In the genomic region with DNA sequence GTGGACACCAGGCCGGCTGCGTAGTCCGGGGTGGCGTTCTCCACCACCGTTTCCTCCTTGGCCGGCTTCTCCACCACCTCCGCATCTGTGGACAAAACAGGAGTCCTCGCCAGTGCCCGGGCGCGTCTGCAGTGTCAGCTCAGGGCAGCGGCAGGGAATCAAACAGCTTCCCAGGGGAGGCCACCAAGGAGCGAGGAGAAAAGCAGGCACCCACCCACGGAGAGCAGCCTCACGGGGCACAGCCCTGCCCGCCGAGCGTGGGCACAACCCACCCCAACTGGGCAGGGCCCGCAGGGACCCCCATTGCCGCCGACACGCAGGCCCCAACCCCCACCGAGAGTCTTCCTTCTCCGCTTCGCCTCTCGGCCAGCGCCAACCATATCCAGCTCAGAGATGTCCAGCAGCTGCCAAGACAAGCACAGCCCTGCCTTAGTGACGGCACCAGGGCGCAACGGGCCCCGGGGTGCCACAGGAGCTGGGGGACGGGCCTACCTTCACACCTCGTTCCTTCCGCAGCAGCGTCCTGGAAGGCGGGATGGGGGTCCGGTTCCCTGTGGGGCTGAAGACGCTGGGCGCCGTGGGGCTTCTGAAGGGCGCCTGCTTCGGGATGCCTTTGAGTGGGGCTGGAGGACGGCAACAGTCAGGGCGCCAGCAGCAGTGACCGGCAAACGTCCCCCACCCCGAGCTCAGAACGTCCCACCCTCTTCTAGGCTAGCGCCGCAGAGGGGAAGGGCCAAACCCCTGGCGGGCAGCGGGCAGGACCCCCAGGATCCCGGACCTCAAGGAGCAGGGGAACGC, we compare ENCODE assay signal across 23 cellular contexts. TPM values are rescaled to one million over a fixed set of nuclear protein-coding genes. Genes with fewer than 3 reads are reported as not detected.
DNase-seq lines count a peak whose midpoint lies in the region; ATAC-seq, FAIRE-seq and TF ChIP-seq lines count a peak whose summit lies in the region.
"Had no signal": no experiment of that assay in that cellular context is flagged by ENCODE, and none has a peak within 500 bp of the region (broad histone marks: within the 10 kb centered on the region; RNA-seq: fewer than 3 reads in every experiment).

No MANE protein-coding gene starts in this region.

- no peak overlapping the region for H2AFZ ChIP-seq in HepG2 (ENCODE audit: low read length)
- H2AFZ ChIP-seq: PC-9 had no signal

- no TSS peak for BruUV-seq in HepG2 (replicated peaks; lab: Mats Ljungman, UMichigan)
- no TSS peak for BruUV-seq in Caco-2 (replicated peaks; lab: Mats Ljungman, UMichigan)

- DNase-seq in activated T-cell treated with anti-CD3 and anti-CD28 coated beads, Interleukin-2, amount 50 U/mL, for 24 hours = peak; percentile 24
- no peak for DNase-seq in activated T-cell treated with anti-CD3 and anti-CD28 coated beads, Interleukin-2, amount 50 U/mL, for 1 hour
- DNase-seq in RWPE1 (ENCODE audit: low spot score) (no peak), HepG2 (ENCODE audit: low spot score) (no peak), Caco-2 (no peak), transverse colon (no peak), SW 1271 (lab: John Stamatoyannopoulos, UW) (no peak)
- no peak for DNase-seq in stimulated activated naive B cell treated with anti-CD40 and anti-IgM and Interleukin-4, amounts not matched to agents 10 μg/mL and 1 μg/mL and 100 μg/mL, for 72 hours
- DNase-seq: BE2C; CD4-positive, alpha-beta T cell; HFFc6; IMR-90; Karpas-422; NCI-H1048; NCI-H1436; NCI-H2029; NCI-H2171; NCI-H526; PC-9; SJCRH30 had no signal

- no peak for TF ChIP-seq CTCF in RWPE1 (conservative IDR thresholded peaks at IDR 0.05; ENCODE audit: low read depth)
- no peak for TF ChIP-seq CTCF in HepG2 (CRISPR knock-in tag; IDR thresholded peaks at IDR 0.05)
- TF ChIP-seq CTCF in Caco-2 (IDR thresholded peaks at IDR 0.05; ENCODE audit: insufficient read depth in 1 of 2, low read depth in 1 of 2, low read length in 1 of 2, severe bottlenecking in 1 of 2, unreplicated experiment in 1 of 2) = no peak
- TF ChIP-seq CTCF in transverse colon (IDR thresholded peaks at IDR 0.05) = no peak

- peaks cover 8% of the 10 kb centered on the region; the same call in 1 of the 2 replicates for H4K20me1 ChIP-seq in HepG2 (ENCODE audit: insufficient read depth, low read length)

- H3K9me3 Mint-ChIP-seq in activated T-cell treated with anti-CD3 and anti-CD28 coated beads, Interleukin-2, amount 50 U/mL, for 24 hours = no peaks in the 10 kb centered on the region
- no peaks in the 10 kb centered on the region for H3K9me3 Mint-ChIP-seq in stimulated activated naive B cell treated with anti-CD40 and anti-IgM and Interleukin-4, amounts not matched to agents 10 μg/mL and 1 μg/mL and 100 μg/mL, for 72 hours
- H3K9me3 Mint-ChIP-seq in Caco-2 (ENCODE audit: unreplicated experiment) = no peaks in the 10 kb centered on the region
- H3K9me3 Mint-ChIP-seq: CD4-positive, alpha-beta T cell; HFFc6 had no signal

- no peak for TF ChIP-seq RAD21 in HepG2 (CRISPR knock-in tag; IDR thresholded peaks at IDR 0.05)

- intact Hi-C loops in HepG2 (cut with micrococcal nuclease; ENCODE audit: unreplicated experiment) (no loop called here), Caco-2 (cut with micrococcal nuclease; ENCODE audit: unreplicated experiment) (loop anchor here (10.0 kb wide), 1 partner anchor 199 kb away; no protein-coding TSS in a partner anchor), transverse colon (cut with DNase I; ENCODE audit: low total_unique reads) (no loop called here)

- H3K4me1 ChIP-seq in HepG2 (ENCODE audit: insufficient read depth, low read length) (no peaks in the 10 kb centered on the region), Caco-2 (no peaks in the 10 kb centered on the region), transverse colon (peaks cover 0 to 5% (median 2%) of the 10 kb centered on the region in 4 donors)
- H3K4me1 ChIP-seq: SJCRH30 had no signal

- H3K27me3 ChIP-seq in HepG2 (ENCODE audit: control insufficient read depth in 1 of 2, insufficient read depth in 2 of 2, low read length in 2 of 2) (no peaks in the 10 kb centered on the region), Caco-2 (replicated peaks; ENCODE audit: control insufficient read depth, insufficient read depth, low read length) (no peaks in the 10 kb centered on the region), transverse colon (no peaks in the 10 kb centered on the region)
- H3K27me3 ChIP-seq: BE2C, SJCRH30 had no signal

- no peak for ATAC-seq in HepG2
- no peak for ATAC-seq in stimulated activated naive B cell treated with anti-CD40 and anti-IgM and Interleukin-4, amounts not matched to agents 10 μg/mL and 1 μg/mL and 100 μg/mL, for 72 hours (replicated peaks)

- no peak overlapping the region for H3K9ac ChIP-seq in HepG2 (ENCODE audit: insufficient read depth, low read depth, low read length)

- CTCF ChIA-PET in RWPE1 (lab: Yijun Ruan, JAX) (no interaction called here), HepG2 (lab: Yijun Ruan, JAX; ENCODE audit: low intra/inter-chr PET ratio, low total read pairs) (no interaction called here), Caco-2 (lab: Charles Lee) (interaction anchor here (0.6 kb wide), 1 partner anchor 26 kb away, joined by 5 read pairs; no protein-coding TSS in a partner anchor)

- no peaks in the 10 kb centered on the region for H3K4me1 Mint-ChIP-seq in activated T-cell treated with anti-CD3 and anti-CD28 coated beads, Interleukin-2, amount 50 U/mL, for 24 hours (ENCODE audit: low read depth)
- no peaks in the 10 kb centered on the region for H3K4me1 Mint-ChIP-seq in stimulated activated naive B cell treated with anti-CD40 and anti-IgM and Interleukin-4, amounts not matched to agents 10 μg/mL and 1 μg/mL and 100 μg/mL, for 72 hours
- no peaks in the 10 kb centered on the region for H3K4me1 Mint-ChIP-seq in Caco-2 (ENCODE audit: low read depth, unreplicated experiment)

- peaks cover 97% of the 10 kb centered on the region for H3K36me3 Mint-ChIP-seq in activated T-cell treated with anti-CD3 and anti-CD28 coated beads, Interleukin-2, amount 50 U/mL, for 24 hours (ENCODE audit: low read depth)
- peaks cover 46% of the 10 kb centered on the region in 2 donors for H3K36me3 Mint-ChIP-seq in stimulated activated naive B cell treated with anti-CD40 and anti-IgM and Interleukin-4, amounts not matched to agents 10 μg/mL and 1 μg/mL and 100 μg/mL, for 72 hours
- H3K36me3 Mint-ChIP-seq in Caco-2 (ENCODE audit: insufficient read depth, unreplicated experiment) = peaks cover 98% of the 10 kb centered on the region

- WGBS in HepG2 (ENCODE audit: low lambda C conversion rate) = 94% methylated on average over 16 of the region's 54 CpGs
- WGBS in transverse colon (ENCODE audit: low coverage in 1 of 2), 2 donors = 93 to 94% methylated on average over 17 to 50 of the region's 54 CpGs

- POLR2A ChIA-PET in RWPE1 (lab: Yijun Ruan, JAX; ENCODE audit: low non-redundant PET) (interaction anchor here (0.5 kb wide), 1 partner anchor 21 kb away, joined by 3 read pairs; no protein-coding TSS in a partner anchor), HepG2 (lab: Yijun Ruan, JAX) (no interaction called here), Caco-2 (lab: Charles Lee) (no interaction called here)

- H3K9me3 ChIP-seq in HepG2 (ENCODE audit: low read length) (no peaks in the 10 kb centered on the region), Caco-2 (no peaks in the 10 kb centered on the region), transverse colon (no peaks in the 10 kb centered on the region)
- H3K9me3 ChIP-seq: BE2C, SJCRH30 had no signal

- H3K27ac ChIP-seq in RWPE1 = peak overlapping the region; percentile 64
- H3K27ac ChIP-seq in HepG2 (ENCODE audit: extremely low read length, insufficient read depth, low read length) = no peak overlapping the region
- H3K27ac ChIP-seq in transverse colon = no peak overlapping the region
- H3K27ac ChIP-seq: HL-60, PC-9, SJCRH30 had no signal

- in situ Hi-C loops in HepG2 (cut with HindIII; ENCODE audit: extremely low pct_ligation_motif_present, low pct_unique_long_range_greater_than_20kb) = no loop called here
- in situ Hi-C loops in transverse colon (cut with MboI; ENCODE audit: low pct_ligation_motif_present in 1 of 4, low pct_unique_long_range_greater_than_20kb in 1 of 4, low sequenced_read_pairs in 3 of 4) = no loop called here

- TF ChIP-seq POLR2A in HepG2 (IDR thresholded peaks at IDR 0.05; ENCODE audit: insufficient read depth in 1 of 2, low read depth in 2 of 2, low read length in 2 of 2) = no peak; a peak in 1 of 4 replicates
- TF ChIP-seq POLR2A in transverse colon (IDR thresholded peaks at IDR 0.05) = no peak

- no peak overlapping the region for H3K4me2 ChIP-seq in HepG2 (ENCODE audit: low read depth, low read length)
- H3K4me2 ChIP-seq: PC-9 had no signal

- H3K36me3 ChIP-seq in HepG2 (replicated peaks in 1 of 2; ENCODE audit: control insufficient read depth in 1 of 2, insufficient read depth in 2 of 2, low read length in 2 of 2) (peaks cover 35 to 79% of the 10 kb centered on the region in 2 experiments), Caco-2 (ENCODE audit: control insufficient read depth, insufficient read depth, low read length) (peaks cover 5% of the 10 kb centered on the region), transverse colon (peaks cover 0 to 53% (median 24%) of the 10 kb centered on the region in 4 donors)

- TF ChIP-seq EP300 in HepG2 (IDR thresholded peaks at IDR 0.05; ENCODE audit: low read depth in 2 of 2, low read length in 2 of 2) (no peak), HepG2 (CRISPR knock-in tag; IDR thresholded peaks at IDR 0.05; ENCODE audit: borderline replicate concordance) (no peak), transverse colon (IDR thresholded peaks at IDR 0.05; ENCODE audit: low read depth) (no peak)

- no peak overlapping the region for H3K4me3 ChIP-seq in HepG2 (replicated peaks in 1 of 3; ENCODE audit: insufficient read depth in 1 of 3, low read depth in 2 of 3, low read length in 3 of 3)
- no peak overlapping the region for H3K4me3 ChIP-seq in Caco-2 (ENCODE audit: low read depth, low read length)
- H3K4me3 ChIP-seq in transverse colon = no peak overlapping the region
- H3K4me3 ChIP-seq: PC-9, SJCRH30 had no signal

- no peaks in the 10 kb centered on the region for H3K79me2 ChIP-seq in HepG2 (ENCODE audit: insufficient read depth, low read length)

- no peak for FAIRE-seq in HepG2 (lab: Jason Lieb, UNC)
- FAIRE-seq: A204.1, H54 had no signal

- no peak overlapping the region for H3K27ac Mint-ChIP-seq in activated T-cell treated with anti-CD3 and anti-CD28 coated beads, Interleukin-2, amount 50 U/mL, for 24 hours
- peak overlapping the region; percentile 62 for H3K27ac Mint-ChIP-seq in stimulated activated naive B cell treated with anti-CD40 and anti-IgM and Interleukin-4, amounts not matched to agents 10 μg/mL and 1 μg/mL and 100 μg/mL, for 72 hours
- no peak overlapping the region for H3K27ac Mint-ChIP-seq in Caco-2 (ENCODE audit: unreplicated experiment)
- H3K27ac Mint-ChIP-seq: CD4-positive, alpha-beta T cell; HFFc6 had no signal

- H3K27me3 Mint-ChIP-seq in activated T-cell treated with anti-CD3 and anti-CD28 coated beads, Interleukin-2, amount 50 U/mL, for 24 hours = no peaks in the 10 kb centered on the region
- no peaks in the 10 kb centered on the region for H3K27me3 Mint-ChIP-seq in stimulated activated naive B cell treated with anti-CD40 and anti-IgM and Interleukin-4, amounts not matched to agents 10 μg/mL and 1 μg/mL and 100 μg/mL, for 72 hours
- H3K27me3 Mint-ChIP-seq in Caco-2 (ENCODE audit: insufficient read depth, unreplicated experiment) = no peaks in the 10 kb centered on the region
- H3K27me3 Mint-ChIP-seq: CD4-positive, alpha-beta T cell had no signal

- no peak overlapping the region for H3K4me3 Mint-ChIP-seq in activated T-cell treated with anti-CD3 and anti-CD28 coated beads, Interleukin-2, amount 50 U/mL, for 24 hours
- H3K4me3 Mint-ChIP-seq in stimulated activated naive B cell treated with anti-CD40 and anti-IgM and Interleukin-4, amounts not matched to agents 10 μg/mL and 1 μg/mL and 100 μg/mL, for 72 hours = no peak overlapping the region
- no peak overlapping the region for H3K4me3 Mint-ChIP-seq in Caco-2 (ENCODE audit: unreplicated experiment)
- H3K4me3 Mint-ChIP-seq: CD4-positive, alpha-beta T cell; HFFc6 had no signal

RNA-seq across cellular contexts. Expression of gene NELFA, which starts 22.8 kb away (rescaled TPM):
- 11.4 and 18.5 TPM in 2 replicates for total RNA-seq in HepG2 (2016; rRNA removed; fragmentation: Illumina TruSeq; extraction: Trizol)
- 11.0 and 11.5 TPM in 2 replicates for total RNA-seq in HepG2 (2016; cell fraction: cytosol; rRNA removed; fragmentation: Illumina TruSeq; extraction: Trizol; ENCODE audit: low read depth)
- total RNA-seq in HepG2 (2016; cell fraction: insoluble cytoplasmic fraction; rRNA removed; fragmentation: Illumina TruSeq; extraction: Trizol) = 10.3 and 19.4 TPM in 2 replicates
- total RNA-seq in HepG2 (2016; cell fraction: membrane; rRNA removed; fragmentation: Illumina TruSeq; extraction: Trizol) = 15.4 and 15.7 TPM in 2 replicates
- 15.3 and 18.5 TPM in 2 replicates for total RNA-seq in HepG2 (2016; cell fraction: nucleus; rRNA removed; fragmentation: Illumina TruSeq; extraction: Trizol)
- 13.3 and 14.6 TPM in 2 replicates for polyA plus RNA-seq in HepG2 (2011; rRNA removed)
- polyA plus RNA-seq in HepG2 (2011; cell fraction: cytosol; rRNA removed) = 6.5 and 13.6 TPM in 2 replicates
- 45.3 and 58.0 TPM in 2 replicates for polyA plus RNA-seq in HepG2 (2011; cell fraction: nucleus; rRNA removed)
- 16.5 and 18.9 TPM in 2 replicates for polyA plus RNA-seq in HepG2 (2012)
- 6.0 and 6.9 TPM in 2 replicates for polyA plus RNA-seq in HepG2 (2016; cell fraction: cytosol; fragmentation: Illumina TruSeq; extraction: Trizol; ENCODE audit: low read depth)
- polyA plus RNA-seq in HepG2 (2016; cell fraction: insoluble cytoplasmic fraction; fragmentation: Illumina TruSeq; extraction: Trizol; ENCODE audit: low read depth) = 18.4 and 25.2 TPM in 2 replicates
- polyA plus RNA-seq in HepG2 (2016; cell fraction: membrane; fragmentation: Illumina TruSeq; extraction: Trizol; ENCODE audit: low read depth) = 9.2 and 10.2 TPM in 2 replicates
- 43.4 and 47.9 TPM in 2 replicates for polyA plus RNA-seq in HepG2 (2016; cell fraction: nucleus; fragmentation: Illumina TruSeq; extraction: Trizol; ENCODE audit: insufficient read depth, low read depth)
- 8.8 and 40.6 TPM in 2 replicates for polyA minus RNA-seq in HepG2 (2011; rRNA and poly(A)+ RNA removed; ENCODE audit: low replicate concordance)
- polyA minus RNA-seq in HepG2 (2011; cell fraction: cytosol; rRNA and poly(A)+ RNA removed) = 11.3 and 19.9 TPM in 2 replicates
- polyA minus RNA-seq in HepG2 (2011; cell fraction: nucleus; rRNA and poly(A)+ RNA removed) = 29.0 and 37.0 TPM in 2 replicates
- total RNA-seq in Caco-2 (2022) = 47.7 and 53.0 TPM in 2 replicates
- total RNA-seq in transverse colon = 10 to 100 TPM; 22.0 to 80.4 (median 31.8) TPM
